ENCODE assay signal across 8 cellular contexts in the genomic region with DNA sequence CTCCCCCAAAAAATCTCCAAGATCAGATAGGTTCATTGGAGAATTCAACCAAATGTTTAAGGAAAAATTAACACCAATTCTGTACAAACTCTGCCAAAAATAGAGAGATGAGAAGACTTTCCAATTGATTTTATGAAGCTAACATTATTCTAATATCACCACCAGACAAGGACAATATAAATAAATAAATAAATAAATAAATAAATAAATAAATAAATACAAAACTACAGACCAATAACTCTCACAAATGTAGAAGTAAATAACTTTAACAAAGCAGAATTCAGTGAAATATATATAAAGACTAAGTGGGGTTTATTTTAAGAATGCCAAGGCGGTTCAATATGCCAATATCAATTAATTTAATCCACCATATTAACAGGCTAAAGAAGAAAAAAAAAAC.
"Had no signal": no experiment of that assay in that cellular context is flagged by ENCODE, and none has a peak within 500 bp of the region (broad histone marks: within the 10 kb centered on the region; RNA-seq: fewer than 3 reads in every experiment).

No MANE protein-coding gene starts in this region.

- H3K4me3 ChIP-seq: K562 had no signal

- FAIRE-seq: HepG2, HTR-8/SVneo, K562 had no signal

- DNase-seq: IMR-90, KBM-7, KG1 had no signal

- ATAC-seq: HepG2, K562 had no signal

- H3K27ac ChIP-seq: HL-60, KMS-11 had no signal

- H3K9ac ChIP-seq: KMS-11 had no signal

- H3K4me2 ChIP-seq: KMS-11 had no signal
